In the genomic region with DNA sequence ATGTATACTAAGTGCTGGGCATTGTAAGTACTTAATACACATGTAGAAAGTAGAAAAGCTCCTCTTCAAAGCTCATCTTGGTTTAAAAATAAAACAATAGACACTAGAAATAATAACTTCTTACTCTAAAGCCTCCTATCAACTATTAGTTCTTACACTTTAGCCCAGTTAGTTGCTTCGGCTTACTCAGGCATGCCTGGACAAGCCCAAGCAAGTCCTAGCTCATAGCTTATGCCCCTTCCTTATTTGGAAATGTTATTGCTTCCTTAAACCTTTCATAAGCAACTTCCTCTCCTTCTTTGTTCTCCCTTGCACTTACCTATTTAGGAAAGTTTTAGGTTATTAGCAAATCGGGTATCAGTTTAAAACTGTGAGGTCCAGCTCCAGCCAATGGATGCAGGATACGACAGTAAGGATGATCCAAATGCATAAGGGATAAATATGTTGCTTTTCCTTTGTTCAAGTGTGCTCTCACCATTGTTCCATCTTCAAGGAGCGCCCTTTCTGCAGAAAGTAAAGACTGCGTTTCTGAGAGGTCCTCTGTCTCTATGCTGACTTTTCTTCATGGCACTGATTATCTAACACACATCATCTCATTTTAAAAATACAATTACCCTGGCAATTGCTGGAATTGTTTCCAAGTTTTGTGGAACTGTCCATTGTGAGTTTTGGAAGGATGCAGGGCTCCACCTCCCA, we compare ENCODE assay signal across 11 cellular contexts. TPM values are rescaled to one million over a fixed set of nuclear protein-coding genes. Genes with fewer than 3 reads are reported as not detected.
A peak's percentile ranks its signal among the peaks of the same experiment; 100 is the strongest.
DNase-seq lines count a peak whose midpoint lies in the region; ATAC-seq, FAIRE-seq and TF ChIP-seq lines count a peak whose summit lies in the region.
"Had no signal": no experiment of that assay in that cellular context is flagged by ENCODE, and none has a peak within 500 bp of the region (broad histone marks: within the 10 kb centered on the region; RNA-seq: fewer than 3 reads in every experiment).

No MANE protein-coding gene starts in this region.

- FAIRE-seq in small intestine (lab: Jason Lieb, UNC), result no peak

- H3K27me3 ChIP-seq in spleen (replicated peaks in 1 of 7), result no peaks in the 10 kb centered on the region
- no peaks in the 10 kb centered on the region for H3K27me3 ChIP-seq in small intestine (ENCODE audit: control insufficient read depth in 2 of 2, insufficient read depth in 2 of 2, low read length in 2 of 2)
- H3K27me3 ChIP-seq: vagina had no signal

- no peak for TF ChIP-seq CTCF in spleen (IDR thresholded peaks at IDR 0.05 in 8 of 11, conservative IDR thresholded peaks at IDR 0.05 in 3 of 11)

- peak overlapping the region; percentile 41 for H3K27ac Mint-ChIP-seq in T-helper 1 cell treated with Interleukin-12 subunit alpha and Interleukin-12 subunit beta and Interleukin-4 antibody, amounts not matched to agents 30 μg/mL and 1 μg/mL, for 36 hours

- WGBS in spleen, 5 donors, result 65 to 93% (median 83%) methylated on average over 5 of the region's 5 CpGs
- WGBS in small intestine, 3 donors, result 91 to 93% (median 93%) methylated on average over 5 of the region's 5 CpGs

- H3K4me3 Mint-ChIP-seq in T-helper 1 cell treated with Interleukin-12 subunit alpha and Interleukin-12 subunit beta and Interleukin-4 antibody, amounts not matched to agents 30 μg/mL and 1 μg/mL, for 36 hours, result no peak overlapping the region

- H3K36me3 ChIP-seq in spleen, result peaks cover 0 to 13% (median 3%) of the 10 kb centered on the region in 6 donors
- H3K36me3 ChIP-seq in small intestine (ENCODE audit: control insufficient read depth in 2 of 2, insufficient read depth in 2 of 2, low read length in 2 of 2), result peaks cover 0 to 2% of the 10 kb centered on the region in 2 donors

- TF ChIP-seq POLR2A in spleen (IDR thresholded peaks at IDR 0.05), result no peak

- H3K4me1 ChIP-seq in spleen, result peaks cover 10 to 86% (median 53%) of the 10 kb centered on the region in 6 donors
- H3K4me1 ChIP-seq in small intestine (ENCODE audit: control insufficient read depth in 2 of 2, insufficient read depth in 1 of 2, low read depth in 1 of 2, low read length in 1 of 2), result peaks cover 0 to 6% of the 10 kb centered on the region in 2 donors

- H3K9me3 Mint-ChIP-seq in T-helper 1 cell treated with Interleukin-12 subunit alpha and Interleukin-12 subunit beta and Interleukin-4 antibody, amounts not matched to agents 30 μg/mL and 1 μg/mL, for 36 hours, result peaks cover 15% of the 10 kb centered on the region

- peaks cover 54% of the 10 kb centered on the region for H3K36me3 Mint-ChIP-seq in T-helper 1 cell treated with Interleukin-12 subunit alpha and Interleukin-12 subunit beta and Interleukin-4 antibody, amounts not matched to agents 30 μg/mL and 1 μg/mL, for 36 hours (ENCODE audit: low read depth)

- no peak for ATAC-seq in left lobe of liver

- intact Hi-C loops in spleen (cut with DNase I; ENCODE audit: low total_unique reads), result no loop called here

- H3K27ac ChIP-seq in spleen (peak overlapping the region in 7 of 8 donors; percentile 11 to 77 (median 63)), small intestine (ENCODE audit: low read depth in 1 of 2, low read length in 1 of 2) (peak overlapping the region in 1 of 2 donors; percentile 14)
- H3K27ac ChIP-seq: C4-2B, vagina had no signal

- H3K4me1 Mint-ChIP-seq in T-helper 1 cell treated with Interleukin-12 subunit alpha and Interleukin-12 subunit beta and Interleukin-4 antibody, amounts not matched to agents 30 μg/mL and 1 μg/mL, for 36 hours (ENCODE audit: low read depth), result peaks cover 61% of the 10 kb centered on the region

- H3K4me3 ChIP-seq in spleen, result peak overlapping the region in 1 of 8 donors; percentile 27
- no peak overlapping the region for H3K4me3 ChIP-seq in small intestine (ENCODE audit: low read depth in 1 of 2, low read length in 2 of 2)
- H3K4me3 ChIP-seq: vagina had no signal

- DNase-seq in T-helper 1 cell (no peak), SKM-1 treated with dmso at 0.1 percent for 144 hours (lab: John Stamatoyannopoulos, UW; ENCODE audit: unreplicated experiment) (peak; percentile 47), fibroblast of gingiva (ENCODE audit: low read depth) (peak; percentile 65), spleen (no peak), small intestine (no peak), NCI-H345 treated with DMSO at 0.1 percent for 48 hours (lab: John Stamatoyannopoulos, UW; ENCODE audit: unreplicated experiment) (no peak), left lobe of liver (ENCODE audit: low spot score) (no peak)
- DNase-seq: NCI-H526 treated with DMSO at 0.1 percent for 48 hours had no signal

- no peaks in the 10 kb centered on the region for H3K27me3 Mint-ChIP-seq in T-helper 1 cell treated with Interleukin-12 subunit alpha and Interleukin-12 subunit beta and Interleukin-4 antibody, amounts not matched to agents 30 μg/mL and 1 μg/mL, for 36 hours (ENCODE audit: low read depth)

- H3K9me3 ChIP-seq in spleen, result peaks cover 0 to 5% (median 0%) of the 10 kb centered on the region in 8 donors
- H3K9me3 ChIP-seq in small intestine (ENCODE audit: control insufficient read depth, low read depth), result no peaks in the 10 kb centered on the region
- H3K9me3 ChIP-seq: vagina had no signal

RNA-seq across cellular contexts. Expression of gene TMEM30A, which starts 12.3 kb away (rescaled TPM):
- total RNA-seq in spleen (100 to 1,000 TPM in 2 of 7 donors, 10 to 100 TPM in 5; 84.2 to 111 (median 93.1) TPM), left lobe of liver (57.0 TPM)
- polyA plus RNA-seq in spleen (10 to 100 TPM; 19.9 to 22.8 (median 21.9) TPM), small intestine (10 to 100 TPM; 13.0 to 33.1 (median 13.2) TPM)

RNA-seq across cellular contexts. Expression of gene COX7A2, which starts 28.7 kb away (rescaled TPM):
- total RNA-seq in spleen, result 100 to 1,000 TPM; 158 to 387 (median 185) TPM
- 100 to 1,000 TPM; 199 to 535 (median 248) TPM for polyA plus RNA-seq in spleen
- polyA plus RNA-seq in small intestine, result 1,000 to 10,000 TPM in 2 of 3 donors, 100 to 1,000 TPM in 1; 712 to 1,298 (median 1,108) TPM
- 183 TPM for total RNA-seq in left lobe of liver

Comparison
In these comparisons a context has a peak if more than half of its experiments do, and no peak if none do; other contexts are left out.
1. DNase-seq: peak in SKM-1 treated with dmso at 0.1 percent for 144 hours (single experiment) and fibroblast of gingiva (single experiment); none in T-helper 1 cell (0 of 5), spleen (single experiment), small intestine (single experiment), NCI-H345 treated with DMSO at 0.1 percent for 48 hours (single experiment) and left lobe of liver (single experiment).